27 cellular contexts compared by ENCODE assay signal in genomic region chr3:144457758-144458157, GRCh38.
"Had no signal": no experiment of that assay in that cellular context is flagged by ENCODE, and none has a peak within 500 bp of the region (broad histone marks: within the 10 kb centered on the region; RNA-seq: fewer than 3 reads in every experiment).

No MANE protein-coding gene starts in this region.

- H3K4me3 ChIP-seq: coronary artery, esophagus muscularis mucosa, gastroesophageal sphincter, heart left ventricle, hepatocyte, lung, neural progenitor cell, right lobe of liver, suprapubic skin had no signal

- FAIRE-seq: endothelial cell of umbilical vein, kidney, small intestine had no signal

- H3K9me3 Mint-ChIP-seq: memory B cell, nephron, neural progenitor cell had no signal

- H3K27ac Mint-ChIP-seq: memory B cell; naive thymus-derived CD4-positive, alpha-beta T cell; nephron; neural progenitor cell; progenitor cell of endocrine pancreas; stimulated activated naive CD8-positive, alpha-beta T cell treated with anti-CD3 and anti-CD28 coated beads, Interleukin-15, amount 100 ng/mL, for 72 hours had no signal

- H3K36me3 ChIP-seq: esophagus muscularis mucosa, gastroesophageal sphincter, heart left ventricle, neural progenitor cell, right lobe of liver, suprapubic skin had no signal

- H3K9ac ChIP-seq: neural progenitor cell, parathyroid adenoma had no signal

- H3K27me3 Mint-ChIP-seq: progenitor cell of endocrine pancreas had no signal

- H3K9me3 ChIP-seq: esophagus muscularis mucosa, gastroesophageal sphincter, heart left ventricle, right lobe of liver, suprapubic skin had no signal

- H3K4me2 ChIP-seq: hepatocyte, neural progenitor cell had no signal

- H3K4me1 Mint-ChIP-seq: memory B cell; naive thymus-derived CD4-positive, alpha-beta T cell; nephron; neural progenitor cell; stimulated activated naive CD8-positive, alpha-beta T cell treated with anti-CD3 and anti-CD28 coated beads, Interleukin-15, amount 100 ng/mL, for 72 hours had no signal

- H3K27me3 ChIP-seq: esophagus muscularis mucosa, foreskin keratinocyte, gastroesophageal sphincter, heart left ventricle, hepatocyte, neural progenitor cell, right lobe of liver, suprapubic skin had no signal

- DNase-seq: dermis blood vessel endothelial cell; effector memory CD4-positive, alpha-beta T cell; heart left ventricle; kidney; midbrain; naive thymus-derived CD4-positive, alpha-beta T cell; right lobe of liver; small intestine; stimulated activated CD4-positive, alpha-beta T cell treated with anti-CD3 and anti-CD28 coated beads, Interleukin-15, amount 100 ng/mL, for 24 hours; stimulated activated CD4-positive, alpha-beta T cell treated with anti-CD3 and anti-CD28 coated beads, Interleukin-2, amount 100 ng/mL, for 48 hours; stimulated activated naive CD4-positive, alpha-beta T cell; stimulated activated naive CD8-positive, alpha-beta T cell treated with anti-CD3 and anti-CD28 coated beads, Interleukin-15, amount 100 ng/mL, for 72 hours; trophoblast cell had no signal

- H3K4me3 Mint-ChIP-seq: memory B cell; naive thymus-derived CD4-positive, alpha-beta T cell; nephron; neural progenitor cell; stimulated activated naive CD8-positive, alpha-beta T cell treated with anti-CD3 and anti-CD28 coated beads, Interleukin-15, amount 100 ng/mL, for 72 hours had no signal

- H2AFZ ChIP-seq: hepatocyte, neural progenitor cell, parathyroid adenoma had no signal

- H3K27ac ChIP-seq: coronary artery, esophagus muscularis mucosa, foreskin keratinocyte, gastroesophageal sphincter, heart left ventricle, hepatocyte, neural progenitor cell, parathyroid adenoma, right lobe of liver, suprapubic skin had no signal

- ATAC-seq: gastroesophageal sphincter; heart left ventricle; left lobe of liver; naive thymus-derived CD4-positive, alpha-beta T cell; right lobe of liver; stimulated activated naive CD8-positive, alpha-beta T cell treated with anti-CD3 and anti-CD28 coated beads, Interleukin-15, amount 100 ng/mL, for 72 hours had no signal

- H3K36me3 Mint-ChIP-seq: memory B cell; naive thymus-derived CD4-positive, alpha-beta T cell; neural progenitor cell had no signal

- H3K4me1 ChIP-seq: esophagus muscularis mucosa, foreskin keratinocyte, gastroesophageal sphincter, heart left ventricle, neural progenitor cell, parathyroid adenoma, right lobe of liver, suprapubic skin had no signal

- H3K79me2 ChIP-seq: hepatocyte, parathyroid adenoma had no signal
